ENCODE assay signal across 1 cellular context in genomic region chr2:218898109-218898878, GRCh38.
TF ChIP-seq lines count a peak whose summit lies in the region.

No MANE protein-coding gene starts in this region.

TF ChIP-seq in HepG2, 621 proteins besides CTCF, POLR2A, EP300 and RAD21 (continued from another document and continues in another):
- TF ChIP-seq ZHX1 (CRISPR knock-in tag; IDR thresholded peaks at IDR 0.05; ENCODE audit: low read depth) (no peak), ZNF263 (CRISPR knock-in tag; IDR thresholded peaks at IDR 0.05) (peak; percentile 35; the same call in 1 of the 2 replicates), ETV6 (CRISPR knock-in tag; conservative IDR thresholded peaks at IDR 0.05) (0 out of 2 replicates have a peak, but pooled peaks have one; percentile 34), YY1 (IDR thresholded peaks at IDR 0.05; ENCODE audit: insufficient read depth, insufficient replicate concordance, low read depth, low read length) (no peak), ZNF572 (CRISPR knock-in tag; IDR thresholded peaks at IDR 0.05) (peak; percentile 80; the same call in 1 of the 2 replicates), DRAP1 (CRISPR knock-in tag; IDR thresholded peaks at IDR 0.05) (0 out of 2 replicates have a peak, but pooled peaks have one; percentile 25), ZNF230 (CRISPR knock-in tag; IDR thresholded peaks at IDR 0.05) (peak; percentile 86), MEF2D (CRISPR knock-in tag; IDR thresholded peaks at IDR 0.05) (0 out of 2 replicates have a peak, but pooled peaks have one; percentile 43), SIN3B (IDR thresholded peaks at IDR 0.05; ENCODE audit: low read length) (no peak; the same call in 1 of the 2 replicates), NFKBIZ (CRISPR knock-in tag; IDR thresholded peaks at IDR 0.05) (no peak), ZKSCAN5 (CRISPR knock-in tag; IDR thresholded peaks at IDR 0.05) (no peak), HOXD1 (CRISPR knock-in tag; IDR thresholded peaks at IDR 0.05) (no peak), FOXO1 (CRISPR knock-in tag; IDR thresholded peaks at IDR 0.05) (peak; percentile 23; the same call in 1 of the 2 replicates), ZBTB7A (CRISPR knock-in tag; IDR thresholded peaks at IDR 0.05) (peak; percentile 80; the same call in 1 of the 2 replicates), ZFX (CRISPR knock-in tag; IDR thresholded peaks at IDR 0.05; ENCODE audit: low read depth) (peak; percentile 56), NFATC3 (CRISPR knock-in tag; IDR thresholded peaks at IDR 0.05) (0 out of 2 replicates have a peak, but pooled peaks have one; percentile 32), FUBP1 (CRISPR knock-in tag; IDR thresholded peaks at IDR 0.05; ENCODE audit: borderline replicate concordance) (no peak), MBNL3 (CRISPR knock-in tag; conservative IDR thresholded peaks at IDR 0.05) (no peak), ZNF430 (CRISPR knock-in tag; IDR thresholded peaks at IDR 0.05) (no peak), XRCC5 (optimal IDR thresholded peaks at IDR 0.05; ENCODE audit: low read length) (peak; percentile 85), HDAC1 (CRISPR knock-in tag; IDR thresholded peaks at IDR 0.05) (peak; percentile 24; the same call in 1 of the 2 replicates), ZNF850 (CRISPR knock-in tag; conservative IDR thresholded peaks at IDR 0.05) (no peak), ZMYM3 (CRISPR knock-in tag; IDR thresholded peaks at IDR 0.05) (0 out of 2 replicates have a peak, but pooled peaks have one; percentile 53), SOX6 (IDR thresholded peaks at IDR 0.05) (no peak), SOX6 (CRISPR knock-in tag; IDR thresholded peaks at IDR 0.05) (peak; percentile 52), ETV5 (CRISPR knock-in tag; IDR thresholded peaks at IDR 0.05; ENCODE audit: borderline replicate concordance) (0 out of 2 replicates have a peak, but pooled peaks have one; percentile 10), ZBTB42 (CRISPR knock-in tag; IDR thresholded peaks at IDR 0.05) (peak; percentile 100), SRSF9 (IDR thresholded peaks at IDR 0.05; ENCODE audit: borderline replicate concordance, insufficient read depth, low read depth, low read length, poor library complexity, severe bottlenecking) (no peak), ELF4 (CRISPR knock-in tag; IDR thresholded peaks at IDR 0.05; ENCODE audit: borderline replicate concordance) (no peak), ZNF331 (CRISPR knock-in tag; IDR thresholded peaks at IDR 0.05) (peak; percentile 41; the same call in 1 of the 2 replicates), THRA (CRISPR knock-in tag; IDR thresholded peaks at IDR 0.05; ENCODE audit: borderline replicate concordance) (peak; percentile 72; the same call in 1 of the 2 replicates), ZNF160 (CRISPR knock-in tag; IDR thresholded peaks at IDR 0.05) (0 out of 2 replicates have a peak, but pooled peaks have one; percentile 63), IKZF5 (CRISPR knock-in tag; IDR thresholded peaks at IDR 0.05) (0 out of 2 replicates have a peak, but pooled peaks have one; percentile 52), ZNF362 (CRISPR knock-in tag; IDR thresholded peaks at IDR 0.05; ENCODE audit: borderline replicate concordance) (peak; percentile 62; the same call in 1 of the 2 replicates), CBFB (CRISPR knock-in tag; IDR thresholded peaks at IDR 0.05) (peak; percentile 69; the same call in 1 of the 2 replicates), HNF1A (IDR thresholded peaks at IDR 0.05; ENCODE audit: low read depth) (no peak), HNF1A (CRISPR knock-in tag; IDR thresholded peaks at IDR 0.05; ENCODE audit: borderline replicate concordance) (peak; percentile 43; the same call in 1 of the 2 replicates), HNF1B (CRISPR knock-in tag; IDR thresholded peaks at IDR 0.05) (peak; percentile 86), ZNF576 (CRISPR knock-in tag; IDR thresholded peaks at IDR 0.05) (peak; percentile 76; the same call in 1 of the 2 replicates), TEF (CRISPR knock-in tag; IDR thresholded peaks at IDR 0.05) (no peak), KLF16 (CRISPR knock-in tag; IDR thresholded peaks at IDR 0.05) (peak; percentile 6 to 92; a peak in 2 of 4 replicates), ZNF878 (CRISPR knock-in tag; IDR thresholded peaks at IDR 0.05) (no peak), SNAPC5 (CRISPR knock-in tag; IDR thresholded peaks at IDR 0.05; ENCODE audit: borderline replicate concordance) (0 out of 2 replicates have a peak, but pooled peaks have one; percentile 44)
